Comparison of ENCODE assay signal across 9 cellular contexts in the genomic region with DNA sequence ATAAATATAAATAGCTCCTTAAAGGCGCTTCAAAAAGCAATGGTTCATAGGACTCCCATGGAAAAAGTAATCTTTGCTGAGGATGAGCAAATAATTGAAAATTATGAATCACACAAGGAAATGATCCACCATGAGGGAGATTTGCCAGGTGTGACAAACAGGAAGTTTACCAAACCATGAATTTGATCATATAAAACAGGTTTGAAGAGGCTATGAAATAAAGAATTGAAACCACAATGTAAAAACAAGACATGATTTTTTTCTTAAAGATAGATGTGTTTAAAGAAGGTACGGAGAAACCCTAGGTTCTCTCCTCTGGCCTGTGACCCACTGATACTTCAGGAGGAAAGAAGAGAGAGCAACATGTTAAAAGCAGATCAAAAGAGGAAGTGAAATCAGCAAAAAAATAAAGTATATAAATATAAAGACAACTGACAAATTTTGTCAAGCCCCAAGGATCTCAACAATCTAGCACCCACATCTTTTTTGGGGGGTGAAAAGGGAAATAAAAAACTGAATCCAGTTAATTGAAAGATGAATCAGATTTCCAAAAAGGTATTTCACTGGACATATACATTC.
DNase-seq lines count a peak whose midpoint lies in the region; ATAC-seq and TF ChIP-seq lines count a peak whose summit lies in the region.
"Had no signal": no experiment of that assay in that cellular context is flagged by ENCODE, and none has a peak within 500 bp of the region (broad histone marks: within the 10 kb centered on the region; RNA-seq: fewer than 3 reads in every experiment).

No MANE protein-coding gene starts in this region.

- DNase-seq in HPDE6-E6E7 (ENCODE audit: extremely low spot score), result peak; percentile 32
- peak; percentile 69 for DNase-seq in fibroblast of mammary gland (ENCODE audit: low read depth)
- DNase-seq in ecto neural progenitor cell (ENCODE audit: low spot score), result no peak
- no peak for DNase-seq in stimulated activated CD4-positive, alpha-beta T cell treated with anti-CD3 and anti-CD28 coated beads, Interleukin-1b, Interleukin-23, amount 100 ng/mL, for 48 hours
- DNase-seq in cortex of kidney (lab: John Stamatoyannopoulos, UW), result no peak
- DNase-seq in coronary artery (ENCODE audit: low spot score), result no peak

- ATAC-seq in GM18861 (IDR thresholded peaks at IDR 0.05; ENCODE audit: unreplicated experiment) (peak; percentile 78), GM21825 (IDR thresholded peaks at IDR 0.05; ENCODE audit: unreplicated experiment) (peak; percentile 79)
- ATAC-seq: stimulated activated effector memory CD8-positive, alpha-beta T cell treated with anti-CD3 and anti-CD28 coated beads, Interleukin-12 subunit alpha, Interleukin-12 subunit beta, amount 100 ng/mL, for 72 hours had no signal

- TF ChIP-seq CTCF in fibroblast of mammary gland (conservative IDR thresholded peaks at IDR 0.05; ENCODE audit: control insufficient read depth, insufficient read depth, low read depth, low read length), result no peak
- no peak for TF ChIP-seq CTCF in coronary artery (IDR thresholded peaks at IDR 0.05)

- H3K27ac ChIP-seq in coronary artery, result no peak overlapping the region

- H3K4me3 ChIP-seq in fibroblast of mammary gland (ENCODE audit: control insufficient read depth, low read depth, low read length) (no peak overlapping the region), coronary artery (no peak overlapping the region)

Comparison
In these comparisons a context has a peak if more than half of its experiments do, and no peak if none do; other contexts are left out.
1. DNase-seq: peak in HPDE6-E6E7 (single experiment) and fibroblast of mammary gland (single experiment); none in ecto neural progenitor cell (single experiment), stimulated activated CD4-positive, alpha-beta T cell treated with anti-CD3 and anti-CD28 coated beads, Interleukin-1b, Interleukin-23, amount 100 ng/mL, for 48 hours (single experiment), cortex of kidney (single experiment) and coronary artery (single experiment).